ENCODE assay signal across 11 cellular contexts in genomic region chr17:59368218-59368857, GRCh38. TPM values are rescaled to one million over a fixed set of nuclear protein-coding genes. Genes with fewer than 3 reads are reported as not detected.
A peak's percentile ranks its signal among the peaks of the same experiment; 100 is the strongest.
DNase-seq lines count a peak whose midpoint lies in the region; ATAC-seq and TF ChIP-seq lines count a peak whose summit lies in the region.
"Had no signal": no experiment of that assay in that cellular context is flagged by ENCODE, and none has a peak within 500 bp of the region (broad histone marks: within the 10 kb centered on the region; RNA-seq: fewer than 3 reads in every experiment).

No MANE protein-coding gene starts in this region.

- POLR2A ChIA-PET in IMR-90 (lab: Charles Lee; ENCODE audit: unreplicated experiment): no interaction called here

- no peak for TF ChIP-seq POLR2A in IMR-90 (IDR thresholded peaks at IDR 0.05; ENCODE audit: low read depth, low read length)
- no peak for TF ChIP-seq POLR2A in body of pancreas (IDR thresholded peaks at IDR 0.05)

- no peak overlapping the region for H3K4me2 ChIP-seq in IMR-90 (ENCODE audit: low read depth, low read length)

- H3K4me1 ChIP-seq in IMR-90 (ENCODE audit: control insufficient read depth, insufficient read depth, low read length): peaks cover 34% of the 10 kb centered on the region
- peaks cover 98% of the 10 kb centered on the region for H3K4me1 ChIP-seq in body of pancreas
- H3K4me1 ChIP-seq in mesodermal cell (ENCODE audit: control insufficient read depth, insufficient read depth, low read length, poor library complexity, severe bottlenecking): peaks cover 97% of the 10 kb centered on the region
- peaks cover 41 to 93% (median 93%) of the 10 kb centered on the region in 5 donors for H3K4me1 ChIP-seq in subcutaneous abdominal adipose tissue (ENCODE audit: control insufficient read depth in 5 of 5, insufficient read depth in 5 of 5, low read length in 5 of 5)

- H3K27ac ChIP-seq in IMR-90 (ENCODE audit: insufficient read depth, low read length) (no peak overlapping the region), body of pancreas (peak overlapping the region; percentile 80 to 91 (median 90)), mesodermal cell (ENCODE audit: low read depth, low read length, severe bottlenecking) (peak overlapping the region; percentile 96), subcutaneous abdominal adipose tissue (ENCODE audit: low read depth, low read length) (peak overlapping the region; percentile 93)

- H3K56ac ChIP-seq in IMR-90 (ENCODE audit: extremely low read depth, insufficient read depth, low read length): no peak overlapping the region

- H3K14ac ChIP-seq in IMR-90 (replicated peaks; ENCODE audit: low read depth, low read length): 0 out of 2 replicates have a peak overlapping the region, but pooled peaks have one; percentile 38

- no peak overlapping the region for H2AK5ac ChIP-seq in IMR-90 (ENCODE audit: low read depth, low read length)

- intact Hi-C loops in IMR-90 (cut with micrococcal nuclease): no loop called here
- intact Hi-C loops in body of pancreas (cut with DNase I): no loop called here

- DNase-seq in IMR-90 (no peak), body of pancreas (no peak), GM03348 (ENCODE audit: low spot score) (no peak), LoVo (ENCODE audit: low spot score) (no peak), amygdala (lab: John Stamatoyannopoulos, UW) (no peak)
- DNase-seq: kidney glomerular epithelial cell, NCI-H1694 treated with DMSO at 0.1 percent for 48 hours had no signal

- TF ChIP-seq CTCF in IMR-90 (conservative IDR thresholded peaks at IDR 0.05; ENCODE audit: low read depth, low read length) (no peak), body of pancreas (IDR thresholded peaks at IDR 0.05) (no peak)

- no peak for TF ChIP-seq RAD21 in IMR-90 (IDR thresholded peaks at IDR 0.05; ENCODE audit: low read length)

- H3K9me1 ChIP-seq in IMR-90 (ENCODE audit: insufficient read depth, low read length): peaks cover 3% of the 10 kb centered on the region

- no peak overlapping the region for H2AFZ ChIP-seq in IMR-90 (replicated peaks; ENCODE audit: low read length, poor library complexity)

- no TSS peak for BruUV-seq in IMR-90 (replicated peaks; lab: Mats Ljungman, UMichigan)

- H3K18ac ChIP-seq in IMR-90 (ENCODE audit: low read depth, low read length): 0 out of 2 replicates have a peak overlapping the region, but pooled peaks have one; percentile 21

- H2AK9ac ChIP-seq in IMR-90 (replicated peaks; ENCODE audit: low read depth, low read length, poor library complexity): no peak overlapping the region

- H3K27me3 ChIP-seq in IMR-90 (ENCODE audit: control insufficient read depth, insufficient read depth, low read length): no peaks in the 10 kb centered on the region
- H3K27me3 ChIP-seq in body of pancreas: no peaks in the 10 kb centered on the region
- peaks cover 0 to 3% (median 0%) of the 10 kb centered on the region in 5 donors for H3K27me3 ChIP-seq in subcutaneous abdominal adipose tissue (ENCODE audit: control insufficient read depth in 5 of 5, insufficient read depth in 4 of 5, low read length in 5 of 5)

- dilution Hi-C loops in IMR-90 (cut with HindIII; ENCODE audit: low sequenced_read_pairs, unreplicated experiment): no loop called here

- no peaks in the 10 kb centered on the region for H4K20me1 ChIP-seq in IMR-90 (ENCODE audit: insufficient read depth, low read length)

- H3K9ac ChIP-seq in IMR-90 (ENCODE audit: low read depth, low read length) (no peak overlapping the region), subcutaneous abdominal adipose tissue (ENCODE audit: low read length in 5 of 5) (no peak overlapping the region)

- peaks cover 0 to 4% of the 10 kb centered on the region in 2 experiments; a peak in 1 of 4 replicates for H3K79me1 ChIP-seq in IMR-90 (ENCODE audit: low read depth in 1 of 2, low read length in 2 of 2)

- H2BK5ac ChIP-seq in IMR-90 (ENCODE audit: low read depth, low read length, poor library complexity, severe bottlenecking): no peak overlapping the region

- CTCF ChIA-PET in IMR-90 (lab: Yijun Ruan, JAX): no interaction called here

- in situ Hi-C loops in IMR-90 (cut with MboI; ENCODE audit: low sequenced_read_pairs): no loop called here

- 0 out of 2 replicates have a peak overlapping the region, but pooled peaks have one; percentile 16 for H2BK120ac ChIP-seq in IMR-90 (ENCODE audit: low read depth, low read length)

- H3K4me3 ChIP-seq in IMR-90 (ENCODE audit: insufficient read depth, low read depth, low read length): no peak overlapping the region
- no peak overlapping the region for H3K4me3 ChIP-seq in body of pancreas
- no peak overlapping the region for H3K4me3 ChIP-seq in mesodermal cell (ENCODE audit: extremely low read depth, insufficient read depth, low read length, poor library complexity, severe bottlenecking)
- H3K4me3 ChIP-seq in subcutaneous abdominal adipose tissue (ENCODE audit: low read depth in 1 of 5, low read length in 5 of 5): no peak overlapping the region
- H3K4me3 ChIP-seq: HAP-1 had no signal

- H3K4ac ChIP-seq in IMR-90 (ENCODE audit: low read depth, low read length): no peak overlapping the region

- no peak overlapping the region for H4K91ac ChIP-seq in IMR-90 (ENCODE audit: insufficient read depth, low read depth, low read length)

- H4K8ac ChIP-seq in IMR-90 (ENCODE audit: low read depth in 2 of 2, low read length in 2 of 2): no peak overlapping the region

- peak overlapping the region; percentile 36; the same call in 1 of the 2 replicates for H2BK20ac ChIP-seq in IMR-90 (ENCODE audit: low read depth, low read length)

- H2BK15ac ChIP-seq in IMR-90 (ENCODE audit: low read depth, low read length): no peak overlapping the region; the same call in 2 of the 3 replicates

- H3K36me3 ChIP-seq in IMR-90 (ENCODE audit: control insufficient read depth, insufficient read depth, low read length) (no peaks in the 10 kb centered on the region), body of pancreas (replicated peaks in 1 of 2; ENCODE audit: insufficient read depth in 1 of 2, low read depth in 2 of 2) (no peaks in the 10 kb centered on the region), mesodermal cell (ENCODE audit: control insufficient read depth, insufficient read depth, low read length) (peaks cover 21% of the 10 kb centered on the region), subcutaneous abdominal adipose tissue (ENCODE audit: control insufficient read depth in 5 of 5, insufficient read depth in 5 of 5, low read length in 5 of 5) (peaks cover 0 to 2% (median 0%) of the 10 kb centered on the region in 5 donors)
- H3K36me3 ChIP-seq: HAP-1 had no signal

- H3K9me3 ChIP-seq in IMR-90 (ENCODE audit: control insufficient read depth, insufficient read depth, low read length): no peaks in the 10 kb centered on the region
- no peaks in the 10 kb centered on the region for H3K9me3 ChIP-seq in body of pancreas
- no peaks in the 10 kb centered on the region for H3K9me3 ChIP-seq in mesodermal cell (ENCODE audit: control insufficient read depth, low read length)
- H3K9me3 ChIP-seq in subcutaneous abdominal adipose tissue (ENCODE audit: control insufficient read depth in 5 of 5, low read length in 5 of 5): no peaks in the 10 kb centered on the region
- H3K9me3 ChIP-seq: HAP-1 had no signal

- WGBS in IMR-90 (ENCODE audit: extremely low coverage in 2 of 2, insufficient read length in 1 of 2), 2 experiments: 76% methylated on average over 7 of the region's 7 CpGs; no CpG with 5 or more reads in 1 of the 2 experiments
- 69 to 76% methylated on average over 7 of the region's 7 CpGs for WGBS in body of pancreas, 2 donors
- WGBS in mesodermal cell (ENCODE audit: insufficient coverage in 2 of 2), 2 experiments: 89 to 99% methylated on average over 6 to 7 of the region's 7 CpGs

- ATAC-seq in IMR-90 (ENCODE audit: low read depth) (no peak), body of pancreas (no peak), GM21786 (IDR thresholded peaks at IDR 0.05; ENCODE audit: unreplicated experiment) (no peak)

- peak overlapping the region; percentile 46; the same call in 1 of the 2 replicates for H3K23ac ChIP-seq in IMR-90 (ENCODE audit: low read depth, low read length)

- H4K5ac ChIP-seq in IMR-90 (ENCODE audit: low read depth, low read length): no peak overlapping the region

TF ChIP-seq in IMR-90, 13 proteins besides CTCF, POLR2A, EP300 and RAD21:
- no peak for TF ChIP-seq MXI1 (IDR thresholded peaks at IDR 0.05; ENCODE audit: borderline replicate concordance, low read depth, low read length)

RNA-seq across cellular contexts. Expression of gene YPEL2, which starts 36.9 kb away (rescaled TPM):
- total RNA-seq in IMR-90 (2012; rRNA removed): 1.9 and 3.4 TPM in 2 replicates
- polyA plus RNA-seq in IMR-90 (2012; rRNA removed): 1.9 and 2.3 TPM in 2 replicates
- polyA plus RNA-seq in IMR-90 (2012; cell fraction: cytosol; rRNA removed): 0.58 and 0.78 TPM in 2 replicates
- polyA plus RNA-seq in IMR-90 (2012; cell fraction: nucleus; rRNA removed; ENCODE audit: low replicate concordance): 1.6 and 7.8 TPM in 2 replicates
- total RNA-seq in body of pancreas: 10 to 100 TPM; 26.7 to 27.0 TPM
- 22.0 TPM for polyA plus RNA-seq in mesodermal cell (2013, experiment 1 of 2)
- 19.1 TPM for polyA plus RNA-seq in mesodermal cell (2013, experiment 2 of 2)
